In the genomic region with DNA sequence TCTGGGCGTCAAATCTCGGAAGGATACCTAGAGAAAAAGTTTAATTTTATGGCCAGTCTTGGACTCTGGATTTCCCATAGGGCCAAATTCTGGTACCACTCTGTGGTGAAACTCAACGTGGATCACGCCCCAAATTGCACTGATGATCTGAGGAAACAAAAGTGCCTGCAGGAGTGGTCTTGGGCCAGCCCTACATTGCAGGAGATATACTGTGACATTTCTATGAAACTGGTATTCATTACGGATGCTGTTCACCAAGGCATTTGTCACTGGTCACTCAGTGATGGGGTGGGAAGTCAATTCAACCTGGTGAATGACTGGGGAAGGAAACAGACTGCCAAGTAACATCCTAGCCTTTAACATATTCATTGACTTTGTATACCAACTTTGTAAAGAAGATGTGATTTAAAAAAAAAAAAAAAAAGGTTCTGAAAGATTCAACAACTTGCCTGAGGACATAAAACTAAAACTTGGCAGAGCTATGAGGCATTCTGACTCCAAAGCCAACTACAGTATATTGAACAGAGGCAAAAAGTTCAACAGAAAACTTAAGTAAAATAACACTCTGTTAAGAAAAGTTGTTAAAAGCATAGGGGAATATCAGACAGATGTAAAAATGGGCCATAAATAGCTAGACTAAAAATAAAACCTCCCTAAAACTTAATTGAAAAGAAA, we compare ENCODE assay signal across 1 cellular context.
TF ChIP-seq lines count a peak whose summit lies in the region.

No MANE protein-coding gene starts in this region.

TF ChIP-seq in HEK293, 187 proteins besides CTCF, POLR2A, EP300 and RAD21:
- TF ChIP-seq, protein P1, sequence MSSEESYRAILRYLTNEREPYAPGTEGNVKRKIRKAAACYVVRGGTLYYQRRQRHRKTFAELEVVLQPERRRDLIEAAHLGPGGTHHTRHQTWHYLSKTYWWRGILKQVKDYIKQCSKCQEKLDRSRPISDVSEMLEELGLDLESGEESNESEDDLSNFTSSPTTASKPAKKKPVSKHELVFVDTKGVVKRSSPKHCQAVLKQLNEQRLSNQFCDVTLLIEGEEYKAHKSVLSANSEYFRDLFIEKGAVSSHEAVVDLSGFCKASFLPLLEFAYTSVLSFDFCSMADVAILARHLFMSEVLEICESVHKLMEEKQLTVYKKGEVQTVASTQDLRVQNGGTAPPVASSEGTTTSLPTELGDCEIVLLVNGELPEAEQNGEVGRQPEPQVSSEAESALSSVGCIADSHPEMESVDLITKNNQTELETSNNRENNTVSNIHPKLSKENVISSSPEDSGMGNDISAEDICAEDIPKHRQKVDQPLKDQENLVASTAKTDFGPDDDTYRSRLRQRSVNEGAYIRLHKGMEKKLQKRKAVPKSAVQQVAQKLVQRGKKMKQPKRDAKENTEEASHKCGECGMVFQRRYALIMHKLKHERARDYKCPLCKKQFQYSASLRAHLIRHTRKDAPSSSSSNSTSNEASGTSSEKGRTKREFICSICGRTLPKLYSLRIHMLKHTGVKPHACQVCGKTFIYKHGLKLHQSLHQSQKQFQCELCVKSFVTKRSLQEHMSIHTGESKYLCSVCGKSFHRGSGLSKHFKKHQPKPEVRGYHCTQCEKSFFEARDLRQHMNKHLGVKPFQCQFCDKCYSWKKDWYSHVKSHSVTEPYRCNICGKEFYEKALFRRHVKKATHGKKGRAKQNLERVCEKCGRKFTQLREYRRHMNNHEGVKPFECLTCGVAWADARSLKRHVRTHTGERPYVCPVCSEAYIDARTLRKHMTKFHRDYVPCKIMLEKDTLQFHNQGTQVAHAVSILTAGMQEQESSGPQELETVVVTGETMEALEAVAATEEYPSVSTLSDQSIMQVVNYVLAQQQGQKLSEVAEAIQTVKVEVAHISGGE (tag by site-specific recombination; conservative IDR thresholded peaks at IDR 0.05; ENCODE audit: low read depth): no peak
- TF ChIP-seq, protein P2, sequence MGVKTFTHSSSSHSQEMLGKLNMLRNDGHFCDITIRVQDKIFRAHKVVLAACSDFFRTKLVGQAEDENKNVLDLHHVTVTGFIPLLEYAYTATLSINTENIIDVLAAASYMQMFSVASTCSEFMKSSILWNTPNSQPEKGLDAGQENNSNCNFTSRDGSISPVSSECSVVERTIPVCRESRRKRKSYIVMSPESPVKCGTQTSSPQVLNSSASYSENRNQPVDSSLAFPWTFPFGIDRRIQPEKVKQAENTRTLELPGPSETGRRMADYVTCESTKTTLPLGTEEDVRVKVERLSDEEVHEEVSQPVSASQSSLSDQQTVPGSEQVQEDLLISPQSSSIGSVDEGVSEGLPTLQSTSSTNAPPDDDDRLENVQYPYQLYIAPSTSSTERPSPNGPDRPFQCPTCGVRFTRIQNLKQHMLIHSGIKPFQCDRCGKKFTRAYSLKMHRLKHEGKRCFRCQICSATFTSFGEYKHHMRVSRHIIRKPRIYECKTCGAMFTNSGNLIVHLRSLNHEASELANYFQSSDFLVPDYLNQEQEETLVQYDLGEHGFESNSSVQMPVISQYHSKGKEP (tag by site-specific recombination; IDR thresholded peaks at IDR 0.05): no peak
- TF ChIP-seq ZFP37 (tag by site-specific recombination; IDR thresholded peaks at IDR 0.05): peak; percentile 11; the same call in 1 of the 2 replicates
- no peak for TF ChIP-seq ZNF335 (tag by site-specific recombination; conservative IDR thresholded peaks at IDR 0.05)
- no peak for TF ChIP-seq ZNF48 (tag by site-specific recombination; IDR thresholded peaks at IDR 0.05)
- TF ChIP-seq, protein P3, sequence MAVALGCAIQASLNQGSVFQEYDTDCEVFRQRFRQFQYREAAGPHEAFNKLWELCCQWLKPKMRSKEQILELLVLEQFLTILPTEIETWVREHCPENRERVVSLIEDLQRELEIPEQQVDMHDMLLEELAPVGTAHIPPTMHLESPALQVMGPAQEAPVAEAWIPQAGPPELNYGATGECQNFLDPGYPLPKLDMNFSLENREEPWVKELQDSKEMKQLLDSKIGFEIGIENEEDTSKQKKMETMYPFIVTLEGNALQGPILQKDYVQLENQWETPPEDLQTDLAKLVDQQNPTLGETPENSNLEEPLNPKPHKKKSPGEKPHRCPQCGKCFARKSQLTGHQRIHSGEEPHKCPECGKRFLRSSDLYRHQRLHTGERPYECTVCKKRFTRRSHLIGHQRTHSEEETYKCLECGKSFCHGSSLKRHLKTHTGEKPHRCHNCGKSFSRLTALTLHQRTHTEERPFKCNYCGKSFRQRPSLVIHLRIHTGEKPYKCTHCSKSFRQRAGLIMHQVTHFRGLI (tag by site-specific recombination; IDR thresholded peaks at IDR 0.05): no peak
- TF ChIP-seq ZNF610 (tag by site-specific recombination; IDR thresholded peaks at IDR 0.05; ENCODE audit: borderline replicate concordance): no peak
